8 cellular contexts compared by ENCODE assay signal in genomic region chr12:47882796-47883546, GRCh38. TPM values are rescaled to one million over a fixed set of nuclear protein-coding genes. Genes with fewer than 3 reads are reported as not detected.
DNase-seq lines count a peak whose midpoint lies in the region; ATAC-seq and TF ChIP-seq lines count a peak whose summit lies in the region.

No MANE protein-coding gene starts in this region.

- no peak overlapping the region for H3K4me3 ChIP-seq in WERI-Rb-1 (ENCODE audit: low read depth, low read length)

- no peaks in the 10 kb centered on the region for H3K36me3 ChIP-seq in WERI-Rb-1

- no peaks in the 10 kb centered on the region for H3K27me3 ChIP-seq in WERI-Rb-1 (ENCODE audit: insufficient read depth, low read depth, severe bottlenecking)

- H3K9me3 ChIP-seq in WERI-Rb-1 (ENCODE audit: severe bottlenecking) = no peaks in the 10 kb centered on the region

- no peak overlapping the region for H3K27ac ChIP-seq in WERI-Rb-1

- DNase-seq in NCI-H1092 (lab: John Stamatoyannopoulos, UW) (peak; percentile 67), sciatic nerve (ENCODE audit: low spot score) (peak; percentile 80), HK-2 (ENCODE audit: unreplicated experiment) (no peak), T-helper 9 cell (no peak), WERI-Rb-1 (no peak)
- DNase-seq in activated naive CD4-positive, alpha-beta T cell treated with anti-CD3 and anti-CD28 coated beads, Interleukin-2, amount 50 U/mL, for 16 hours = peak; percentile 50

- no peak for TF ChIP-seq CTCF in WERI-Rb-1 (IDR thresholded peaks at IDR 0.05; ENCODE audit: low read depth, low read length)

- ATAC-seq in GM18502 (IDR thresholded peaks at IDR 0.05; ENCODE audit: poor library complexity, unreplicated experiment) = peak; percentile 83
- peak; percentile 77 for ATAC-seq in GM21786 (IDR thresholded peaks at IDR 0.05; ENCODE audit: unreplicated experiment)
- ATAC-seq in sciatic nerve = peak; percentile 29

- intact Hi-C loops in sciatic nerve (cut with DNase I) = no loop called here

RNA-seq across cellular contexts. Expression of gene VDR, which starts 21.8 kb away (rescaled TPM):
- 1.9 TPM for total RNA-seq in sciatic nerve

Comparison
In these comparisons a context has a peak if more than half of its experiments do, and no peak if none do; other contexts are left out.
1. ATAC-seq: peak in every context shown above with its lines; median percentile 83 in GM18502; 77 in GM21786; 29 in sciatic nerve.
2. DNase-seq: peak in NCI-H1092 (single experiment), activated naive CD4-positive, alpha-beta T cell treated with anti-CD3 and anti-CD28 coated beads, Interleukin-2, amount 50 U/mL, for 16 hours (single experiment) and sciatic nerve (single experiment); none in HK-2 (single experiment), T-helper 9 cell (single experiment) and WERI-Rb-1 (single experiment).